ENCODE assay signal across 28 cellular contexts in the genomic region with DNA sequence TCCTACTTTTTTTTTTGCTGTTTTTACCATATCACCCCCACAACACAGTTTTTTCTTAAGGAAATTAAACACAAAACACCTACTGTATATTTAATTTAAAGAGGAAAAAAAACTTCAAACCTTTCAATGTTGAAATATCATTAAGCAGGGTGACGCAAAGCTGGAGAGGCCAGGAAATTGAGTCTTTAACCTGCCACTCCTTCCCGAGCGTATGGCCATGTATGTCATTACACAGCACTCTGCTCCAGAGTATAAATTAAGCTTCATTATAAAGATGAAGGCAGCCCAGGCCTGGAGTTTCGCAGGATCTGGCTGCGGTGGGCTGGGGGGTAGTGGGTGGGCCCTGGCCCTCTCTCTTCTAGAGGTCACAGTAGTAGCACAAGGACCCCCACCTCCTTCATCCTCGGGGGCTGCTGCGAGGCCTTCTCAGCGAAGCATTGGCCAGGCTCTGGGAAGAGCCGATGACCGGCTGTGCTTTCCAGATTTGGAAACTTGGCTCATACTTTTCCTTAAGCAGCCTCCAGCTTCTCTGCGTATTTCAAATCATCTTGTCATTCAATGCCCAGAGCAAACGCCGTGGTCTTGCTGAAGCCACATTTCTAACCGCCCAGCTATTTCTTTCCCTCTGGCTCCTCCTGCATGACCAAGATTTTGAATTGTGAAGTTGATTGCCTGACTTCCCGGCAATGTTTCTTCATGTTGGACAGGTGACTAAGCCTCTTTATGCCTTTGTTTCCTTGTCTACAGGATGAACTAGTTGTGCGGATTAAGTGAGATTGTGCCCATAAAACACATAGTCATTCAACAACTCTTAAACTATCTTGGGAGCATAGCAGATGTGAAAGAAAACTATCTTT.
DNase-seq lines count a peak whose midpoint lies in the region; ATAC-seq lines count a peak whose summit lies in the region.
"Had no signal": no experiment of that assay in that cellular context is flagged by ENCODE, and none has a peak within 500 bp of the region (broad histone marks: within the 10 kb centered on the region; RNA-seq: fewer than 3 reads in every experiment).

No MANE protein-coding gene starts in this region.

- ATAC-seq in GM18502 (IDR thresholded peaks at IDR 0.05; ENCODE audit: poor library complexity, unreplicated experiment) (no peak), GM19452 (IDR thresholded peaks at IDR 0.05; ENCODE audit: unreplicated experiment) (no peak)
- ATAC-seq: activated naive CD4-positive, alpha-beta T cell treated with anti-CD3 and anti-CD28 coated beads, Interleukin-2, amount 50 U/mL, for 72 hours; left lung; natural killer cell treated with Interleukin-12 subunit alpha and Interleukin-12 subunit beta and Interleukin-15 and Interleukin-18, amount 100 ng/mL, for 72 hours had no signal

- peak overlapping the region; percentile 72 for H3K27ac ChIP-seq in epithelial cell of prostate
- H3K27ac ChIP-seq: dorsolateral prefrontal cortex, hepatocyte, left lung, ovary, right atrium auricular region had no signal

- peak; percentile 25 for DNase-seq in EL
- peak; percentile 41 for DNase-seq in epithelial cell of prostate (ENCODE audit: low read depth, low spot score)
- peak; percentile 47 for DNase-seq in myocyte (ENCODE audit: low read depth)
- DNase-seq in stromal cell of bone marrow (ENCODE audit: low read depth) = peak; percentile 64
- DNase-seq in SW 1271 (lab: John Stamatoyannopoulos, UW) = no peak
- DNase-seq in NCI-H2107 treated with DMSO at 0.1 percent for 48 hours (lab: John Stamatoyannopoulos, UW; ENCODE audit: unreplicated experiment) = no peak
- DNase-seq: activated B cell treated with CpG ODN at 0.5 μM for 24 hours; C1 segment of cervical spinal cord; Caco-2; DMS79; dorsolateral prefrontal cortex; HCEC 1CT; left lung; midbrain; MM.1S; NCI-H1417; NCI-H446; OCI-M1; ovary; SHP77; stimulated activated CD8-positive, alpha-beta memory T cell treated with anti-CD3 and anti-CD28 coated beads, Interleukin-4, amount 100 ng/mL, for 48 hours; stomach had no signal

Comparison
In these comparisons a context has a peak if more than half of its experiments do, and no peak if none do; other contexts are left out.
1. DNase-seq: peak in EL (single experiment), epithelial cell of prostate (single experiment), myocyte (single experiment) and stromal cell of bone marrow (single experiment); none in SW 1271 (0 of 2) and NCI-H2107 treated with DMSO at 0.1 percent for 48 hours (single experiment).